In the genomic region with DNA sequence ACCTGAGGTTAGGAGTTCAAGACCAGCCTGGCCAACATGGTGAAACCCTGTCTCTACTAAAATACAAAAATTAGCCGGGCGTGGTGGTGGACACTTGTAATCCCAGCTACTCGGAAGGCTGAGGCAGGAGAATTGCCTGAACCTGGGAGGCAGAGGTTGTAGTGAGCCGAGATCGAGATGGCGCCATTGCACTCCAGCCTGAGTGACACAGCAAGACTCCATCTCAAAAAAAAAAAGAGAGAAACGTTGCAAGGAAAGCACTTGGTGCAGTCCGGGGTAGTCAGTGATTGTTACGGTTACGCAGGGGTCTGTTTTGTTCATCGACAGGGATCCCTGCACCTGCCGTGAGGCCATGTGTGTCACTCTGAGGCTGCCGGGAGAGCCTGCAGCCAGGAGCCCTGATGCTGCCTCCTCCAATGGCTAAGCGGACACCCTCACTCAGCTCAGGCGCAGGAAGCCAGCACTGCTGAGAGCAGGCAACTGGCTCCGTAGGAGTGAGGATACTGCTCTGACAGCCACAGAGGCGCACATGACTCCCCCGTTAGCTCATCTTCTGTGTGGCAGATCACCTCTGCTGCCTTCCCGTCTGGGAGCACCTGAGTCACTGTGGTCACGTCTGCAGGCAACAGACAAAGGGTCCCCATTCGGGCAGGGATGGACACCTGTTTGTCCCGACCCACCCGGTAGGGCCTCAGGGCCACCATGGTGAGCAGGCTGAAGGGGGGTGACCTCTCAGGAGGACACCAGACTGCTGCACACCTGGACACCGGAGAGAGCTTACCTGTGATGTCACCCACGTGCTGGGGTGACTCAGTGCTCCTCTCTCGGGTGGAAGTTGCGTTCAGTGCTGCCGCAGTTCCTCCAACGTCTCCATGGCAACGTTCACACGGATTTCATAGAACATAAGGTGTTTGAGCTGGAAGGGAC, we compare ENCODE assay signal across 17 cellular contexts. TPM values are rescaled to one million over a fixed set of nuclear protein-coding genes. Genes with fewer than 3 reads are reported as not detected.
DNase-seq lines count a peak whose midpoint lies in the region; ATAC-seq, FAIRE-seq and TF ChIP-seq lines count a peak whose summit lies in the region.
"Had no signal": no experiment of that assay in that cellular context is flagged by ENCODE, and none has a peak within 500 bp of the region (broad histone marks: within the 10 kb centered on the region; RNA-seq: fewer than 3 reads in every experiment).

No MANE protein-coding gene starts in this region.

- H2BK120ac ChIP-seq in H1 (replicated peaks; ENCODE audit: low read depth, low read length), result no peak overlapping the region

- CTCF ChIA-PET in activated CD4-positive, alpha-beta T cell treated with anti-CD3 and anti-CD28 coated beads for 36 hours (lab: Charles Lee), result interaction anchor here (1.0 kb wide), 2 partner anchors 12 to 139 kb away, joined by 3 to 4 read pairs; partner anchors contain the start of gene TRAF7
- CTCF ChIA-PET in H1 (lab: Charles Lee; ENCODE audit: partially characterized antibody), result interaction anchor here (0.7 to 2.0 kb wide), 5 partner anchors 9 to 251 kb away, joined by 3 to 9 read pairs (median 3); no protein-coding TSS in a partner anchor

- no peak for TF ChIP-seq CTCF in H1 (IDR thresholded peaks at IDR 0.05; ENCODE audit: control extremely low read depth in 1 of 3, insufficient read depth in 1 of 3, low read depth in 1 of 3, low read length in 3 of 3)
- no peak for TF ChIP-seq CTCF in smooth muscle cell (IDR thresholded peaks at IDR 0.05; ENCODE audit: borderline replicate concordance, insufficient read depth, poor library complexity, severe bottlenecking)
- no peak for TF ChIP-seq CTCF in upper lobe of right lung (IDR thresholded peaks at IDR 0.05)

- no peak overlapping the region for H2BK20ac ChIP-seq in H1 (ENCODE audit: low read length)

- H3K9ac ChIP-seq in H1 (replicated peaks in 1 of 4; ENCODE audit: extremely low read depth in 1 of 4, low read depth in 3 of 4, low read length in 3 of 4) (no peak overlapping the region), smooth muscle cell (ENCODE audit: low read depth) (no peak overlapping the region)

- intact Hi-C loops in activated CD4-positive, alpha-beta T cell treated with anti-CD3 and anti-CD28 coated beads for 36 hours (cut with DNase I, micrococcal nuclease), result loop anchor here (5.0 to 10.0 kb wide), 3 partner anchors 136 to 281 kb away; partner anchors contain the start of gene ZNF598 (in 1 of the 2)
- intact Hi-C loops in upper lobe of right lung (cut with DNase I), result loop anchor here (5.0 kb wide), 1 partner anchor 121 kb away; no protein-coding TSS in a partner anchor

- no peak overlapping the region for H2BK5ac ChIP-seq in H1 (ENCODE audit: low read depth, low read length)

- peak; percentile 33 for ATAC-seq in activated CD4-positive, alpha-beta T cell treated with anti-CD3 and anti-CD28 coated beads for 36 hours
- no peak for ATAC-seq in upper lobe of right lung
- ATAC-seq in GM18873 (IDR thresholded peaks at IDR 0.05; ENCODE audit: low FRiP score, unreplicated experiment), result no peak
- ATAC-seq: T-cell had no signal

- H3K4me2 ChIP-seq in H1 (ENCODE audit: insufficient read depth in 1 of 2, low read depth in 2 of 2, low read length in 2 of 2) (no peak overlapping the region), smooth muscle cell (no peak overlapping the region)

- no peaks in the 10 kb centered on the region for H3K36me3 ChIP-seq in H1 (ENCODE audit: control insufficient read depth in 2 of 4, insufficient read depth in 4 of 4, low read length in 3 of 4)
- no peaks in the 10 kb centered on the region for H3K36me3 ChIP-seq in smooth muscle cell (ENCODE audit: low read depth)
- H3K36me3 ChIP-seq in upper lobe of right lung, result no peaks in the 10 kb centered on the region

- no peak overlapping the region for H3K18ac ChIP-seq in H1 (ENCODE audit: extremely low read depth, low read length)

- H3K4me3 ChIP-seq in H1 (ENCODE audit: extremely low read depth in 1 of 4, insufficient read depth in 2 of 4, low read depth in 3 of 4, low read length in 4 of 4) (no peak overlapping the region), smooth muscle cell (no peak overlapping the region), upper lobe of right lung (no peak overlapping the region)

- no peak overlapping the region for H3K56ac ChIP-seq in H1 (replicated peaks; ENCODE audit: insufficient read length, low read depth, low read length)

- no peak overlapping the region for H4K91ac ChIP-seq in H1 (replicated peaks; ENCODE audit: insufficient read length, low read length)

- no peak overlapping the region for H3K4me3 Mint-ChIP-seq in activated CD4-positive, alpha-beta T cell treated with anti-CD3 and anti-CD28 coated beads for 36 hours
- H3K4me3 Mint-ChIP-seq: immature natural killer cell, T-cell had no signal

- no peak for TF ChIP-seq EP300 in H1 (IDR thresholded peaks at IDR 0.05; ENCODE audit: borderline replicate concordance in 1 of 2, low read depth in 2 of 2, low read length in 2 of 2)

- no peak overlapping the region for H3K27ac Mint-ChIP-seq in activated CD4-positive, alpha-beta T cell treated with anti-CD3 and anti-CD28 coated beads for 36 hours
- H3K27ac Mint-ChIP-seq: immature natural killer cell, progenitor cell of endocrine pancreas, T-cell had no signal

- FAIRE-seq in H1 (lab: Jason Lieb, UNC), result no peak
- FAIRE-seq: astrocyte had no signal

- H4K20me1 ChIP-seq in H1 (replicated peaks in 1 of 2; ENCODE audit: control insufficient read depth in 1 of 2, insufficient read depth in 2 of 2, low read length in 2 of 2) (peaks cover 0 to 3% of the 10 kb centered on the region in 2 experiments), smooth muscle cell (ENCODE audit: low read depth) (peaks cover 13% of the 10 kb centered on the region)

- H2AFZ ChIP-seq in H1 (ENCODE audit: low read length) (no peak overlapping the region), smooth muscle cell (ENCODE audit: low read depth) (no peak overlapping the region)

- POLR2A ChIA-PET in activated CD4-positive, alpha-beta T cell treated with anti-CD3 and anti-CD28 coated beads for 36 hours (lab: Charles Lee), result interaction anchor here (1.0 kb wide), 1 partner anchor 11 kb away, joined by 3 read pairs; no protein-coding TSS in a partner anchor
- POLR2A ChIA-PET in H1 (lab: Charles Lee; ENCODE audit: partially characterized antibody), result interaction anchor here (0.7 to 12.1 kb wide), 5 partner anchors 8 to 179 kb away, joined by 3 to 220 read pairs (median 4); partner anchors contain the start of genes RAB26, RPS2 and TRAF7

- H2AK5ac ChIP-seq in H1 (ENCODE audit: low read depth, low read length), result no peak overlapping the region

- H3K4me1 Mint-ChIP-seq in activated CD4-positive, alpha-beta T cell treated with anti-CD3 and anti-CD28 coated beads for 36 hours, result peaks cover 2% of the 10 kb centered on the region

- no peak overlapping the region; the same call in 1 of the 2 replicates for H4K8ac ChIP-seq in H1 (ENCODE audit: extremely low read depth, insufficient read depth, low read length)

- no peaks in the 10 kb centered on the region for H3K36me3 Mint-ChIP-seq in activated CD4-positive, alpha-beta T cell treated with anti-CD3 and anti-CD28 coated beads for 36 hours (ENCODE audit: low read depth)
- H3K36me3 Mint-ChIP-seq: immature natural killer cell, T-cell had no signal

- H4K5ac ChIP-seq in H1 (ENCODE audit: insufficient read length, low read depth, low read length), result no peak overlapping the region

- peak overlapping the region; percentile 54; the same call in 1 of the 2 replicates for H2BK15ac ChIP-seq in H1 (ENCODE audit: low read length)

- H3K23me2 ChIP-seq in H1 (ENCODE audit: low read depth, low read length), result peaks cover 4% of the 10 kb centered on the region; the same call in 1 of the 2 replicates

- H3K14ac ChIP-seq in H1 (ENCODE audit: insufficient read length), result no peak overlapping the region

- WGBS in H1 (ENCODE audit: extremely low coverage in 1 of 2, insufficient coverage in 1 of 2, insufficient read length in 1 of 2, insufficient replicate concordance in 2 of 2, low coverage in 1 of 2, low lambda C conversion rate in 2 of 2, missing lambda C conversion rate in 1 of 2), 2 experiments, result 89% methylated on average over 30 of the region's 31 CpGs; no CpG with 5 or more reads in 1 of the 2 experiments
- WGBS in smooth muscle cell (ENCODE audit: low lambda C conversion rate), result 87% methylated on average over 31 of the region's 31 CpGs

- no peaks in the 10 kb centered on the region for H3K79me1 ChIP-seq in H1 (ENCODE audit: low read depth, low read length)

- TF ChIP-seq POLR2A in H1 (IDR thresholded peaks at IDR 0.05; ENCODE audit: control extremely low read depth in 1 of 2, low read depth in 2 of 2, low read length in 2 of 2), result no peak

- H3K79me2 ChIP-seq in H1 (ENCODE audit: control insufficient read depth in 1 of 2, insufficient read depth in 2 of 2, low read length in 2 of 2), result no peaks in the 10 kb centered on the region
- no peaks in the 10 kb centered on the region for H3K79me2 ChIP-seq in smooth muscle cell (ENCODE audit: low read depth)

- no peaks in the 10 kb centered on the region for H3K27me3 Mint-ChIP-seq in activated CD4-positive, alpha-beta T cell treated with anti-CD3 and anti-CD28 coated beads for 36 hours
- H3K27me3 Mint-ChIP-seq: T-cell had no signal

- H3K9me3 ChIP-seq in H1 (ENCODE audit: insufficient read depth in 2 of 2, low read depth in 1 of 2, low read length in 1 of 2) (no peaks in the 10 kb centered on the region), smooth muscle cell (replicated peaks; ENCODE audit: low read depth) (no peaks in the 10 kb centered on the region), upper lobe of right lung (no peaks in the 10 kb centered on the region)

- H3K27me3 ChIP-seq in H1 (replicated peaks in 1 of 4; ENCODE audit: control insufficient read depth in 3 of 4, extremely low read depth in 1 of 4, insufficient read depth in 3 of 4, low read length in 3 of 4) (peaks cover 0 to 11% (median 5%) of the 10 kb centered on the region in 4 experiments; a peak in 3 of 7 replicates), smooth muscle cell (ENCODE audit: low read depth) (no peaks in the 10 kb centered on the region), upper lobe of right lung (no peaks in the 10 kb centered on the region)

- no peak overlapping the region for H3K23ac ChIP-seq in H1 (ENCODE audit: insufficient read length)

- H2BK12ac ChIP-seq in H1 (ENCODE audit: low read depth, low read length), result peak overlapping the region; percentile 39; the same call in 1 of the 2 replicates

- H3K9me3 Mint-ChIP-seq in activated CD4-positive, alpha-beta T cell treated with anti-CD3 and anti-CD28 coated beads for 36 hours (ENCODE audit: low read depth), result no peaks in the 10 kb centered on the region
- H3K9me3 Mint-ChIP-seq: immature natural killer cell, T-cell had no signal

- no peak overlapping the region for H3K4ac ChIP-seq in H1 (replicated peaks; ENCODE audit: insufficient read length, low read depth, low read length)

- H3F3A ChIP-seq in smooth muscle cell (ENCODE audit: low read depth), result peaks cover 8% of the 10 kb centered on the region

- TF ChIP-seq RAD21 in H1 (IDR thresholded peaks at IDR 0.05 in 1 of 2, conservative IDR thresholded peaks at IDR 0.05 in 1 of 2; ENCODE audit: low read depth in 2 of 2, low read length in 2 of 2), result no peak

- no peaks in the 10 kb centered on the region; a peak in 2 of 7 replicates for H3K4me1 ChIP-seq in H1 (replicated peaks in 1 of 4; ENCODE audit: control insufficient read depth in 3 of 4, insufficient read depth in 4 of 4, low read length in 3 of 4)
- H3K4me1 ChIP-seq in smooth muscle cell (ENCODE audit: low read depth), result no peaks in the 10 kb centered on the region
- H3K4me1 ChIP-seq in upper lobe of right lung, result peaks cover 12% of the 10 kb centered on the region

- peak; percentile 32 for DNase-seq in activated CD4-positive, alpha-beta T cell treated with anti-CD3 and anti-CD28 coated beads for 36 hours
- no peak for DNase-seq in activated CD4-positive, alpha-beta T cell treated with anti-CD3 and anti-CD28 coated beads, Interleukin-2, amount 50 U/mL, for 1 hour
- DNase-seq in NCI-H69 (lab: John Stamatoyannopoulos, UW), result peak; percentile 37
- DNase-seq in H1 (ENCODE audit: low read depth in 1 of 2, low spot score in 2 of 2), result peak in 1 of 2 experiments; percentile 49
- no peak for DNase-seq in smooth muscle cell (lab: John Stamatoyannopoulos, UW; ENCODE audit: unreplicated experiment)
- no peak for DNase-seq in GM19240 (ENCODE audit: insufficient read length, low spot score)
- DNase-seq in upper lobe of right lung, result no peak
- DNase-seq: immature natural killer cell; Karpas-422; NCI-H187 treated with DMSO at 0.1 percent for 48 hours; NK-92 treated with Interleukin-12 subunit alpha and Interleukin-12 subunit beta, amount 100 ng/mL, for 24 hours; T-cell had no signal

- H3K27ac ChIP-seq in H1 (ENCODE audit: low read depth, low read length) (no peak overlapping the region), smooth muscle cell (ENCODE audit: low read depth) (peak overlapping the region; percentile 44), upper lobe of right lung (no peak overlapping the region)

RNA-seq across cellular contexts. Expression of gene RAB26, which starts 5.2 kb away (rescaled TPM):
- total RNA-seq in activated CD4-positive, alpha-beta T cell treated with anti-CD3 and anti-CD28 coated beads for 36 hours, result under 1 TPM in 1 of 2 experiments, not detected in 1; 0.21 TPM
- total RNA-seq in H1 (2021; fragmentation: NEBNext Ultra II Directional; extraction: Animal tissue kit (Norgen Biotek cat#: 25700)), result 4.3 and 5.3 TPM in 2 replicates
- polyA plus RNA-seq in H1 (2011; rRNA removed) (5.4 and 6.6 TPM in 2 replicates), smooth muscle cell (1.3 and 3.4 TPM in 2 replicates)
- polyA plus RNA-seq in H1 (2011; cell fraction: cytosol; rRNA removed), result 7.4 TPM
- polyA plus RNA-seq in H1 (2011; cell fraction: nucleus; rRNA removed), result 23.2 TPM
- 6.8 to 14.2 TPM (median 12.7 TPM) in 4 replicates for polyA plus RNA-seq in H1 (2012, experiment 1 of 2)
- 4.8 TPM for polyA plus RNA-seq in H1 (2012, experiment 2 of 2)
- 11.6 TPM for polyA plus RNA-seq in H1 (2013, experiment 1 of 2)
- polyA plus RNA-seq in H1 (2013, experiment 2 of 2), result 13.9 TPM
- 2.4 and 2.6 TPM in 2 replicates for polyA minus RNA-seq in H1 (2011; rRNA and poly(A)+ RNA removed)
- 2.0 TPM for polyA minus RNA-seq in H1 (2011; cell fraction: cytosol; rRNA and poly(A)+ RNA removed)
- 3.2 TPM for polyA minus RNA-seq in H1 (2011; cell fraction: nucleus; rRNA and poly(A)+ RNA removed)
- total RNA-seq in smooth muscle cell (not detected in 2 replicates), upper lobe of right lung (0.67 TPM)
- total RNA-seq: mononuclear cell had no signal

RNA-seq across cellular contexts. Expression of gene PKD1, which starts 7.5 kb away (rescaled TPM):
- 10 to 100 TPM; 64.3 to 71.2 TPM for total RNA-seq in activated CD4-positive, alpha-beta T cell treated with anti-CD3 and anti-CD28 coated beads for 36 hours
- total RNA-seq in H1 (2021; fragmentation: NEBNext Ultra II Directional; extraction: Animal tissue kit (Norgen Biotek cat#: 25700)), result 52.7 and 63.5 TPM in 2 replicates
- polyA plus RNA-seq in H1 (2011; rRNA removed) (40.6 and 59.4 TPM in 2 replicates), smooth muscle cell (47.9 and 71.3 TPM in 2 replicates)
- 50.0 TPM for polyA plus RNA-seq in H1 (2011; cell fraction: cytosol; rRNA removed)
- polyA plus RNA-seq in H1 (2011; cell fraction: nucleus; rRNA removed), result 380 TPM
- polyA plus RNA-seq in H1 (2012, experiment 1 of 2), result 37.9 to 66.9 TPM (median 59.1 TPM) in 4 replicates
- 29.8 TPM for polyA plus RNA-seq in H1 (2012, experiment 2 of 2)
- 28.9 TPM for polyA plus RNA-seq in H1 (2013, experiment 1 of 2)
- 27.1 TPM for polyA plus RNA-seq in H1 (2013, experiment 2 of 2)
- 24.8 and 36.2 TPM in 2 replicates for polyA minus RNA-seq in H1 (2011; rRNA and poly(A)+ RNA removed)
- 37.0 TPM for polyA minus RNA-seq in H1 (2011; cell fraction: cytosol; rRNA and poly(A)+ RNA removed)
- polyA minus RNA-seq in H1 (2011; cell fraction: nucleus; rRNA and poly(A)+ RNA removed), result 106 TPM
- total RNA-seq in smooth muscle cell (68.2 and 70.1 TPM in 2 replicates), upper lobe of right lung (84.8 TPM)

RNA-seq across cellular contexts. Expression of gene TRAF7, which starts 12.4 kb away (rescaled TPM):
- 10 to 100 TPM; 70.7 to 93.7 TPM for total RNA-seq in activated CD4-positive, alpha-beta T cell treated with anti-CD3 and anti-CD28 coated beads for 36 hours
- 148 and 155 TPM in 2 replicates for total RNA-seq in H1 (2021; fragmentation: NEBNext Ultra II Directional; extraction: Animal tissue kit (Norgen Biotek cat#: 25700))
- polyA plus RNA-seq in H1 (2011; rRNA removed) (96.8 and 140 TPM in 2 replicates), smooth muscle cell (27.5 and 28.0 TPM in 2 replicates)
- 87.7 TPM for polyA plus RNA-seq in H1 (2011; cell fraction: cytosol; rRNA removed)
- 166 TPM for polyA plus RNA-seq in H1 (2011; cell fraction: nucleus; rRNA removed)
- polyA plus RNA-seq in H1 (2012, experiment 1 of 2), result 72.2 to 138 TPM (median 118 TPM) in 4 replicates
- 99.5 TPM for polyA plus RNA-seq in H1 (2012, experiment 2 of 2)
- polyA plus RNA-seq in H1 (2013, experiment 1 of 2), result 119 TPM
- polyA plus RNA-seq in H1 (2013, experiment 2 of 2), result 114 TPM
- 88.7 and 112 TPM in 2 replicates for polyA minus RNA-seq in H1 (2011; rRNA and poly(A)+ RNA removed)
- polyA minus RNA-seq in H1 (2011; cell fraction: cytosol; rRNA and poly(A)+ RNA removed), result 80.9 TPM
- polyA minus RNA-seq in H1 (2011; cell fraction: nucleus; rRNA and poly(A)+ RNA removed), result 56.2 TPM
- total RNA-seq in smooth muscle cell (52.6 and 59.9 TPM in 2 replicates), upper lobe of right lung (64.3 TPM)

RNA-seq across cellular contexts. Expression of gene CASKIN1, which starts 53.2 kb away (rescaled TPM):
- total RNA-seq in activated CD4-positive, alpha-beta T cell treated with anti-CD3 and anti-CD28 coated beads for 36 hours, result 1 to 10 TPM in 1 of 2 experiments, under 1 TPM in 1; 0.98 to 1.3 TPM
- total RNA-seq in H1 (2021; fragmentation: NEBNext Ultra II Directional; extraction: Animal tissue kit (Norgen Biotek cat#: 25700)), result 6.4 and 6.5 TPM in 2 replicates
- 1.2 and 2.7 TPM in 2 replicates for polyA plus RNA-seq in H1 (2011; rRNA removed)
- 2.0 TPM for polyA plus RNA-seq in H1 (2011; cell fraction: cytosol; rRNA removed)
- 9.8 TPM for polyA plus RNA-seq in H1 (2011; cell fraction: nucleus; rRNA removed)
- 2.7 to 3.7 TPM (median 3.2 TPM) in 4 replicates for polyA plus RNA-seq in H1 (2012, experiment 1 of 2)
- polyA plus RNA-seq in H1 (2012, experiment 2 of 2), result 2.8 TPM
- polyA plus RNA-seq in H1 (2013, experiment 1 of 2), result 2.0 TPM
- polyA plus RNA-seq in H1 (2013, experiment 2 of 2), result 1.9 TPM
- polyA minus RNA-seq in H1 (2011; rRNA and poly(A)+ RNA removed), result 0.93 and 1.9 TPM in 2 replicates
- polyA minus RNA-seq in H1 (2011; cell fraction: cytosol; rRNA and poly(A)+ RNA removed), result 4.5 TPM
- polyA minus RNA-seq in H1 (2011; cell fraction: nucleus; rRNA and poly(A)+ RNA removed), result 4.4 TPM
- 0.45 TPM in 2 replicates for total RNA-seq in smooth muscle cell
- 0.09 and 0.77 TPM in 2 replicates for polyA plus RNA-seq in smooth muscle cell
- total RNA-seq in upper lobe of right lung, result 0.06 TPM
- total RNA-seq: Daoy, mononuclear cell had no signal
- polyA plus RNA-seq: immature natural killer cell had no signal

Comparison
In these comparisons a context has a peak if more than half of its experiments do, and no peak if none do; other contexts are left out.
1. DNase-seq: peak in activated CD4-positive, alpha-beta T cell treated with anti-CD3 and anti-CD28 coated beads for 36 hours (single experiment) and NCI-H69 (single experiment); none in activated CD4-positive, alpha-beta T cell treated with anti-CD3 and anti-CD28 coated beads, Interleukin-2, amount 50 U/mL, for 1 hour (single experiment), smooth muscle cell (single experiment), GM19240 (single experiment) and upper lobe of right lung (single experiment).